13 cellular contexts compared by ENCODE assay signal in the genomic region with DNA sequence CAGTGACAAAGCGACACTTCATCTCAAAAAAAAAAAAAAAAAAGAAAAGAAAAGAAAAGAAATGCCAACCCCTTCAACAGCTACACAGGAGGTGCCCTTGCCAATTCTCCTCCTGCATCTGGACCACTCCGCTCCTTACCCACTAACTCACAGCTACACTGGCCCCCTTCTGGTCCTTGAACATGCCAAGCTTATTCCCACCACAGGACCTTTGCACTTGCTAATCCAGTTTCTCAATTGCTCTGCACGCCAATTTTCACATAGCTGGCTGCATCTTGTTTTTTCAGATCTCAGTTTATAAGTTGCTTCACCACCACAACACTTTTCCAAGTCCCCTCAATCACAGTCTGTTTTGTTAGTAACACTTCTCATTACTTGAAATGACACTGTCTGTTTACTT.
"Had no signal": no experiment of that assay in that cellular context is flagged by ENCODE, and none has a peak within 500 bp of the region (broad histone marks: within the 10 kb centered on the region; RNA-seq: fewer than 3 reads in every experiment).

No MANE protein-coding gene starts in this region.

- H3K27me3 Mint-ChIP-seq: stimulated activated naive CD8-positive, alpha-beta T cell treated with anti-CD3 and anti-CD28 coated beads, Interleukin-15, Interleukin-2, amounts not matched to agents 100 ng/mL and 50 ng/mL, for 24 hours had no signal

- H3K27ac ChIP-seq: heart left ventricle, left lung, parathyroid adenoma, SJSA1, thoracic aorta had no signal

- H3K27ac Mint-ChIP-seq: stimulated activated naive CD8-positive, alpha-beta T cell treated with anti-CD3 and anti-CD28 coated beads, Interleukin-15, Interleukin-2, amounts not matched to agents 100 ng/mL and 50 ng/mL, for 24 hours had no signal

- H3K4me3 Mint-ChIP-seq: stimulated activated naive CD8-positive, alpha-beta T cell treated with anti-CD3 and anti-CD28 coated beads, Interleukin-15, Interleukin-2, amounts not matched to agents 100 ng/mL and 50 ng/mL, for 24 hours had no signal

- H3K27me3 ChIP-seq: heart left ventricle, left lung, SJSA1 had no signal

- DNase-seq: activated CD4-positive, alpha-beta T cell treated with anti-CD3 and anti-CD28 coated beads for 1 hour; activated T-cell treated with anti-CD3 and anti-CD28 coated beads, Interleukin-2, amount 50 U/mL, for 48 hours; aorta; foreskin melanocyte; heart left ventricle; stimulated activated CD4-positive, alpha-beta T cell treated with anti-CD3 and anti-CD28 coated beads, Interleukin-2, amount 100 ng/mL, for 48 hours; SW 1271; T-helper 9 cell had no signal

- H3K9me3 Mint-ChIP-seq: stimulated activated naive CD8-positive, alpha-beta T cell treated with anti-CD3 and anti-CD28 coated beads, Interleukin-15, Interleukin-2, amounts not matched to agents 100 ng/mL and 50 ng/mL, for 24 hours had no signal

- H3K4me3 ChIP-seq: heart left ventricle, left lung, SJSA1, thoracic aorta had no signal

- ATAC-seq: heart left ventricle, left lung had no signal

- H3K9me3 ChIP-seq: heart left ventricle, left lung, SJSA1, thoracic aorta had no signal
